In genomic region chr11:125591659-125592304, GRCh38 we compare ENCODE assay signal across 8 cellular contexts. TPM values are rescaled to one million over a fixed set of nuclear protein-coding genes. Genes with fewer than 3 reads are reported as not detected.
DNase-seq lines count a peak whose midpoint lies in the region; ATAC-seq lines count a peak whose summit lies in the region.

No MANE protein-coding gene starts in this region.

- H3K9me3 ChIP-seq in ES-I3 (ENCODE audit: control insufficient read depth, insufficient read depth, low read length): no peaks in the 10 kb centered on the region
- no peaks in the 10 kb centered on the region for H3K9me3 ChIP-seq in mesenchymal stem cell (ENCODE audit: control insufficient read depth, low read length)

- H3K27ac ChIP-seq in mesenchymal stem cell (ENCODE audit: low read length, poor library complexity, severe bottlenecking): peak overlapping the region; percentile 99

- H3K4ac ChIP-seq in mesenchymal stem cell (ENCODE audit: low read depth in 1 of 2, low read length in 2 of 2): peak overlapping the region; percentile 99 to 100

- peak overlapping the region; percentile 99 for H4K8ac ChIP-seq in mesenchymal stem cell (ENCODE audit: low read length)

- H3K79me1 ChIP-seq in mesenchymal stem cell (replicated peaks; ENCODE audit: low read length, poor library complexity, severe bottlenecking): peaks cover 5% of the 10 kb centered on the region

- peak overlapping the region; percentile 90 for H3K4me2 ChIP-seq in mesenchymal stem cell (ENCODE audit: low read length, poor library complexity, severe bottlenecking)

- 14% methylated on average over 25 of the region's 29 CpGs for WGBS in mesenchymal stem cell

- peak overlapping the region; percentile 69 to 86 for H3K14ac ChIP-seq in mesenchymal stem cell (ENCODE audit: low read length in 2 of 2)

- peak; percentile 19 for DNase-seq in HuH-7 (ENCODE audit: low spot score)
- peak; percentile 46 for DNase-seq in activated CD4-positive, alpha-beta T cell treated with anti-CD3 and anti-CD28 coated beads for 48 hours
- peak; percentile 74 for DNase-seq in ecto neural progenitor cell (ENCODE audit: low spot score)
- DNase-seq in mesenchymal stem cell: no peak
- peak; percentile 34 for DNase-seq in stimulated activated naive CD4-positive, alpha-beta T cell treated with Interleukin-2 at 50 U/mL for 16 hours (lab: John Stamatoyannopoulos, UW)
- no peak for DNase-seq in DMS153 (lab: John Stamatoyannopoulos, UW)

- peak overlapping the region; percentile 100 for H4K91ac ChIP-seq in mesenchymal stem cell (ENCODE audit: low read length)

- H3K36me3 ChIP-seq in ES-I3 (ENCODE audit: insufficient read depth, low read length) (no peaks in the 10 kb centered on the region), mesenchymal stem cell (ENCODE audit: control insufficient read depth in 1 of 2, insufficient read depth in 2 of 2, low read depth in 1 of 2, low read length in 2 of 2) (peaks cover 2 to 10% of the 10 kb centered on the region in 2 experiments)

- H3K9ac ChIP-seq in ES-I3 (ENCODE audit: low read depth, low read length) (peak overlapping the region; percentile 81), mesenchymal stem cell (ENCODE audit: low read length) (peak overlapping the region; percentile 99)

- peak; percentile 29 for ATAC-seq in GM21528 (IDR thresholded peaks at IDR 0.05; ENCODE audit: low FRiP score, unreplicated experiment)

- peak overlapping the region; percentile 89 for H2AFZ ChIP-seq in mesenchymal stem cell (ENCODE audit: low read depth, low read length)

- H2BK120ac ChIP-seq in mesenchymal stem cell (ENCODE audit: low read depth, low read length): peak overlapping the region; percentile 37

- H2AK5ac ChIP-seq in mesenchymal stem cell (ENCODE audit: low read length, severe bottlenecking): peak overlapping the region; percentile 86

- peak overlapping the region; percentile 94 to 96 for H3K18ac ChIP-seq in mesenchymal stem cell (ENCODE audit: low read depth in 1 of 2, low read length in 2 of 2)

- no peaks in the 10 kb centered on the region for H3K27me3 ChIP-seq in mesenchymal stem cell (ENCODE audit: control insufficient read depth in 1 of 2, insufficient read depth in 1 of 2, low read length in 2 of 2)

- no peak overlapping the region for H2BK15ac ChIP-seq in mesenchymal stem cell (ENCODE audit: low read depth, poor library complexity, severe bottlenecking)

- peak overlapping the region in 1 of 2 experiments; percentile 9 for H3K23ac ChIP-seq in mesenchymal stem cell (ENCODE audit: low read length in 2 of 2)

- peak overlapping the region; percentile 72 to 90 for H3K4me3 ChIP-seq in mesenchymal stem cell (ENCODE audit: insufficient read depth in 1 of 2, low read depth in 1 of 2, low read length in 2 of 2)

- H3K4me1 ChIP-seq in ES-I3 (ENCODE audit: insufficient read depth, low read length): peaks cover 5% of the 10 kb centered on the region
- peaks cover 6% of the 10 kb centered on the region for H3K4me1 ChIP-seq in mesenchymal stem cell (ENCODE audit: control insufficient read depth, insufficient read depth, low read depth, low read length)

- H2BK5ac ChIP-seq in mesenchymal stem cell (ENCODE audit: low read depth, low read length, poor library complexity, severe bottlenecking): peak overlapping the region; percentile 76

- H2BK12ac ChIP-seq in mesenchymal stem cell (ENCODE audit: low read length in 2 of 2): no peak overlapping the region

RNA-seq across cellular contexts. Expression of gene STT3A, which starts 0.9 kb away (rescaled TPM):
- polyA plus RNA-seq in mesenchymal stem cell (2013, experiment 1 of 2): 228 TPM
- 229 TPM for polyA plus RNA-seq in mesenchymal stem cell (2013, experiment 2 of 2)

RNA-seq across cellular contexts. Expression of gene EI24, which starts 22.5 kb away (rescaled TPM):
- 125 TPM for polyA plus RNA-seq in mesenchymal stem cell (2013, experiment 1 of 2)
- polyA plus RNA-seq in mesenchymal stem cell (2013, experiment 2 of 2): 132 TPM

RNA-seq across cellular contexts. Expression of gene CHEK1, which starts 33.2 kb away (rescaled TPM):
- polyA plus RNA-seq in mesenchymal stem cell (2013, experiment 1 of 2): 17.0 TPM
- polyA plus RNA-seq in mesenchymal stem cell (2013, experiment 2 of 2): 18.5 TPM

Comparison
In these comparisons a context has a peak if more than half of its experiments do, and no peak if none do; other contexts are left out.
1. DNase-seq: peak in HuH-7 (single experiment), activated CD4-positive, alpha-beta T cell treated with anti-CD3 and anti-CD28 coated beads for 48 hours (single experiment), ecto neural progenitor cell (single experiment) and stimulated activated naive CD4-positive, alpha-beta T cell treated with Interleukin-2 at 50 U/mL for 16 hours (single experiment); none in mesenchymal stem cell (single experiment) and DMS153 (single experiment).